ENCODE assay signal across 1 cellular context in the genomic region with DNA sequence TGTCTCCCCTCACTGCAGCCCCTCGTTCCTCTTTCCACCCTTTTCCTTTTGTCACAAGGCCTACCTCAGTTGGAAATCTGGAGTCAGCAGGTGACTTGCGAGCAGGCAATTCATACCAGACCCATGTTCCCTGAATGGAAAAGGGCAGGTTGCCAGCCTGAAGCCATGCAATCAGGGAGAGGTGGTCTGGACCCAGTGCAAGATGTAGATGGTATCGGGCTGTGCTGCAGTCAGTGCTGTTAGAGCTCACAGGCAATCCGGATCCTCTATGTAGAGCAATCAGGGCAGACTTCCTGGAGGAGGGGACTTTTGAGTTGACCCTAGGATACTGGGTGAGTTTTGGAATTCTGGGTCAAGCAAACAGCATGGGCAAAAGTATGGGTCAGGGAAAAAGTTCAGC.
TF ChIP-seq lines count a peak whose summit lies in the region.

No MANE protein-coding gene starts in this region.

TF ChIP-seq in HepG2, 621 proteins besides CTCF, POLR2A, EP300 and RAD21:
- TF ChIP-seq WIZ (CRISPR knock-in tag; IDR thresholded peaks at IDR 0.05) (no peak), SOX5 (CRISPR knock-in tag; IDR thresholded peaks at IDR 0.05; ENCODE audit: borderline replicate concordance) (no peak), ZSCAN20 (CRISPR knock-in tag; IDR thresholded peaks at IDR 0.05; ENCODE audit: borderline replicate concordance) (no peak), ZFP36 (IDR thresholded peaks at IDR 0.05; ENCODE audit: borderline replicate concordance, low read depth, low read length, partially characterized antibody) (peak; percentile 83), MYC (CRISPR knock-in tag; IDR thresholded peaks at IDR 0.05; ENCODE audit: borderline replicate concordance) (no peak)
